22 cellular contexts compared by ENCODE assay signal in the genomic region with DNA sequence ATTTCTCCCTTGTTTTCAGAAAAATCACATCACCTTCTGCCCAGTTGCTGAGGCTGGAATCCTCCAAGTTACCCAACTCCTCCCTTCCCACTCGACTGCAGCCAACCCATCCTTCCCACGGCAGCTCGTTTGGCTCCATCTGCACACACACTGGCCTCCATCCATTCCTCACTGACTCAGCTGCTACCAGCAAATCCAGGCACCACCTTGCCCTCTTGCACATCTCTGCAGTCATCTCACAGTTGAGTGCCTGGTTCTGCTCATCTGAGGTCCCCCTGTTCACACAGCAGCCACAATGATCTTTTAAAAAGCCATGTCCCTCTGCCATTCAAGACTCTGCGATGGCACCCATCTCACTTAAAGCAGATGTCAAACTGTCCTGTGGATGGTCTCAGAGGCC. TPM values are rescaled to one million over a fixed set of nuclear protein-coding genes. Genes with fewer than 3 reads are reported as not detected.
A peak's percentile ranks its signal among the peaks of the same experiment; 100 is the strongest.
DNase-seq lines count a peak whose midpoint lies in the region; ATAC-seq, FAIRE-seq and TF ChIP-seq lines count a peak whose summit lies in the region.
"Had no signal": no experiment of that assay in that cellular context is flagged by ENCODE, and none has a peak within 500 bp of the region (broad histone marks: within the 10 kb centered on the region; RNA-seq: fewer than 3 reads in every experiment).

No MANE protein-coding gene starts in this region.

- H3K27me3 ChIP-seq in cardiac muscle cell (no peaks in the 10 kb centered on the region), heart left ventricle (no peaks in the 10 kb centered on the region), astrocyte (ENCODE audit: insufficient read depth, low read length) (no peaks in the 10 kb centered on the region), mesendoderm (ENCODE audit: insufficient read depth, low read length, poor library complexity) (no peaks in the 10 kb centered on the region)

- intact Hi-C loops in heart left ventricle (cut with DNase I), result no loop called here

- H3K9ac ChIP-seq in astrocyte (ENCODE audit: low read length) (no peak overlapping the region), mesendoderm (ENCODE audit: low read length) (no peak overlapping the region)
- H3K9ac ChIP-seq: KMS-11, parathyroid adenoma had no signal

- peaks cover 2% of the 10 kb centered on the region for H3K4me1 Mint-ChIP-seq in astrocyte (ENCODE audit: low read depth, unreplicated experiment)

- H3K4me3 Mint-ChIP-seq in astrocyte (ENCODE audit: unreplicated experiment), result no peak overlapping the region
- H3K4me3 Mint-ChIP-seq: activated CD4-positive, alpha-beta memory T cell treated with anti-CD3 and anti-CD28 coated beads for 36 hours; activated naive CD8-positive, alpha-beta T cell treated with anti-CD3 and anti-CD28 coated beads, Interleukin-2, amount 10 ng/mL, durations not matched to agents 7 days and 5 days; CD8-positive, alpha-beta memory T cell; stimulated activated effector memory CD8-positive, alpha-beta T cell treated with anti-CD3 and anti-CD28 coated beads, Interleukin-12 subunit alpha, Interleukin-12 subunit beta, amount 100 ng/mL, for 72 hours; T-cell; type B pancreatic cell had no signal

- no peak overlapping the region for H2BK15ac ChIP-seq in mesendoderm (replicated peaks; ENCODE audit: low read depth)

- peaks cover 34% of the 10 kb centered on the region for H4K20me1 ChIP-seq in astrocyte (ENCODE audit: insufficient read depth, low read length)

- TF ChIP-seq CTCF in cardiac muscle cell (IDR thresholded peaks at IDR 0.05; ENCODE audit: low read depth, low read length) (no peak), heart left ventricle (IDR thresholded peaks at IDR 0.05) (no peak), astrocyte (IDR thresholded peaks at IDR 0.05; ENCODE audit: insufficient read depth, low read depth, low read length) (no peak)

- H3K4me2 ChIP-seq in astrocyte (ENCODE audit: low read length) (no peak overlapping the region), mesendoderm (ENCODE audit: low read length) (no peak overlapping the region)
- H3K4me2 ChIP-seq: KMS-11 had no signal

- no peaks in the 10 kb centered on the region for H3K27me3 Mint-ChIP-seq in astrocyte (ENCODE audit: low read depth, unreplicated experiment)
- H3K27me3 Mint-ChIP-seq: activated CD4-positive, alpha-beta memory T cell treated with anti-CD3 and anti-CD28 coated beads for 36 hours; activated naive CD8-positive, alpha-beta T cell treated with anti-CD3 and anti-CD28 coated beads, Interleukin-2, amount 10 ng/mL, durations not matched to agents 7 days and 5 days; CD8-positive, alpha-beta memory T cell; T-cell; type B pancreatic cell had no signal

- H3K56ac ChIP-seq in mesendoderm (ENCODE audit: low read length), result no peak overlapping the region

- TF ChIP-seq POLR2A in heart left ventricle (IDR thresholded peaks at IDR 0.05), result no peak

- H2AFZ ChIP-seq in astrocyte (ENCODE audit: low read depth, low read length), result no peak overlapping the region
- H2AFZ ChIP-seq: parathyroid adenoma had no signal

- H3K79me2 ChIP-seq in astrocyte (ENCODE audit: insufficient read depth, low read length), result peaks cover 9% of the 10 kb centered on the region
- no peaks in the 10 kb centered on the region for H3K79me2 ChIP-seq in mesendoderm (ENCODE audit: control insufficient read depth, insufficient read depth, low read length)
- H3K79me2 ChIP-seq: parathyroid adenoma had no signal

- H3K4me3 ChIP-seq in cardiac muscle cell, result no peak overlapping the region
- H3K4me3 ChIP-seq in heart left ventricle, result no peak overlapping the region
- no peak overlapping the region for H3K4me3 ChIP-seq in astrocyte (ENCODE audit: insufficient read depth, low read depth, low read length)
- H3K4me3 ChIP-seq in mesendoderm (ENCODE audit: low read length), result no peak overlapping the region
- H3K4me3 ChIP-seq: HAP-1 had no signal

- WGBS in heart left ventricle, 4 donors, result 64 to 84% (median 73%) methylated on average over 4 of the region's 4 CpGs
- WGBS in mesendoderm (ENCODE audit: extremely low coverage, insufficient coverage, low lambda C conversion rate), result no CpG with 5 or more reads among the region's 4 CpGs

- H3K9me3 ChIP-seq in cardiac muscle cell (ENCODE audit: low read depth) (no peaks in the 10 kb centered on the region), heart left ventricle (no peaks in the 10 kb centered on the region), astrocyte (ENCODE audit: insufficient read depth, low read depth, low read length) (no peaks in the 10 kb centered on the region)
- H3K9me3 ChIP-seq: HAP-1 had no signal

- no peak overlapping the region for H4K8ac ChIP-seq in mesendoderm (ENCODE audit: low read depth, low read length)

- H3K23ac ChIP-seq in mesendoderm (ENCODE audit: low read length), result no peak overlapping the region

- DNase-seq in cardiac muscle cell (ENCODE audit: low read depth in 1 of 2, low spot score in 1 of 2), result peak in 1 of 2 donors; percentile 54
- DNase-seq in heart left ventricle, result no peak
- DNase-seq in astrocyte (ENCODE audit: low read depth), result peak; percentile 38
- DNase-seq in fibroblast of the conjunctiva (ENCODE audit: low read depth), result peak; percentile 39
- DNase-seq in mesendoderm, result no peak
- DNase-seq: activated CD4-positive, alpha-beta memory T cell treated with anti-CD3 and anti-CD28 coated beads for 36 hours; activated T-cell treated with anti-CD3 and anti-CD28 coated beads, Interleukin-2, amount 50 U/mL, for 48 hours; DND-41; NCI-H1105; NCI-H774 had no signal

- H3K36me3 ChIP-seq in cardiac muscle cell (peaks cover 16% of the 10 kb centered on the region), heart left ventricle (peaks cover 2 to 56% (median 38%) of the 10 kb centered on the region in 9 donors), astrocyte (ENCODE audit: insufficient read depth, low read length) (peaks cover 3% of the 10 kb centered on the region), mesendoderm (ENCODE audit: control insufficient read depth, insufficient read depth, low read length) (no peaks in the 10 kb centered on the region)

- no peak overlapping the region for H4K5ac ChIP-seq in mesendoderm (ENCODE audit: low read length)

- no peak overlapping the region for H3K18ac ChIP-seq in mesendoderm (ENCODE audit: low read length)

- no peak overlapping the region for H3K27ac Mint-ChIP-seq in astrocyte (ENCODE audit: unreplicated experiment)
- H3K27ac Mint-ChIP-seq: activated CD4-positive, alpha-beta memory T cell treated with anti-CD3 and anti-CD28 coated beads for 36 hours; activated naive CD8-positive, alpha-beta T cell treated with anti-CD3 and anti-CD28 coated beads, Interleukin-2, amount 10 ng/mL, durations not matched to agents 7 days and 5 days; CD8-positive, alpha-beta memory T cell; stimulated activated effector memory CD8-positive, alpha-beta T cell treated with anti-CD3 and anti-CD28 coated beads, Interleukin-12 subunit alpha, Interleukin-12 subunit beta, amount 100 ng/mL, for 72 hours; T-cell; type B pancreatic cell had no signal

- no peak overlapping the region for H2BK120ac ChIP-seq in mesendoderm (ENCODE audit: low read depth, low read length)

- no peak overlapping the region for H2BK5ac ChIP-seq in mesendoderm (ENCODE audit: low read length)

- no peaks in the 10 kb centered on the region for H3K9me3 Mint-ChIP-seq in astrocyte (ENCODE audit: unreplicated experiment)
- H3K9me3 Mint-ChIP-seq: activated CD4-positive, alpha-beta memory T cell treated with anti-CD3 and anti-CD28 coated beads for 36 hours; activated naive CD8-positive, alpha-beta T cell treated with anti-CD3 and anti-CD28 coated beads, Interleukin-2, amount 10 ng/mL, durations not matched to agents 7 days and 5 days; CD8-positive, alpha-beta memory T cell; stimulated activated effector memory CD8-positive, alpha-beta T cell treated with anti-CD3 and anti-CD28 coated beads, Interleukin-12 subunit alpha, Interleukin-12 subunit beta, amount 100 ng/mL, for 72 hours; T-cell; type B pancreatic cell had no signal

- H3K27ac ChIP-seq in cardiac muscle cell, result peak overlapping the region; percentile 6
- H3K27ac ChIP-seq in heart left ventricle, result no peak overlapping the region
- H3K27ac ChIP-seq in astrocyte (ENCODE audit: low read depth, low read length), result no peak overlapping the region
- peak overlapping the region; percentile 36 for H3K27ac ChIP-seq in temporal lobe (ENCODE audit: low read depth, low read length)
- no peak overlapping the region for H3K27ac ChIP-seq in mesendoderm (ENCODE audit: low read depth, low read length)
- H3K27ac ChIP-seq: KMS-11, parathyroid adenoma had no signal

- H3K4me1 ChIP-seq in cardiac muscle cell (ENCODE audit: low read depth) (peaks cover 6% of the 10 kb centered on the region), heart left ventricle (peaks cover 0 to 28% (median 8%) of the 10 kb centered on the region in 12 donors), astrocyte (ENCODE audit: insufficient read depth, low read length) (peaks cover 10% of the 10 kb centered on the region), mesendoderm (ENCODE audit: control insufficient read depth, low read depth, low read length) (no peaks in the 10 kb centered on the region)

- peaks cover 2% of the 10 kb centered on the region for H3K79me1 ChIP-seq in mesendoderm (ENCODE audit: low read length)

- ATAC-seq in heart left ventricle (no peak), HG02870 (IDR thresholded peaks at IDR 0.05; ENCODE audit: unreplicated experiment) (no peak)
- no peak for ATAC-seq in activated CD4-positive, CD25-positive, alpha-beta regulatory T cell treated with anti-CD3 and anti-CD28 coated beads, Interleukin-2, amount 50 U/mL, for 24 hours

- no peak for FAIRE-seq in astrocyte (lab: Jason Lieb, UNC)
- FAIRE-seq: A204.1 had no signal

- H2AK5ac ChIP-seq in mesendoderm (ENCODE audit: low read length), result no peak overlapping the region

- H3K4ac ChIP-seq in mesendoderm (ENCODE audit: low read depth, low read length), result no peak overlapping the region

- peaks cover 19% of the 10 kb centered on the region for H3K36me3 Mint-ChIP-seq in astrocyte (ENCODE audit: low read depth, unreplicated experiment)

RNA-seq across cellular contexts. Expression of gene ZNF692, which starts 5.9 kb away (rescaled TPM):
- total RNA-seq in cardiac muscle cell, result 101 and 128 TPM in 2 replicates
- 98.9 and 109 TPM in 2 replicates for polyA plus RNA-seq in cardiac muscle cell
- 10 to 100 TPM in 6 of 9 donors, 1 to 10 TPM in 3; 7.4 to 19.7 (median 14.8) TPM for total RNA-seq in heart left ventricle
- polyA plus RNA-seq in heart left ventricle, result 10 to 100 TPM; 14.8 to 32.4 TPM
- 39.0 and 41.4 TPM in 2 replicates for total RNA-seq in astrocyte
- 18.9 TPM for total RNA-seq in temporal lobe
- 15.1 TPM for polyA plus RNA-seq in mesendoderm (2013, experiment 1 of 2)
- 15.0 TPM for polyA plus RNA-seq in mesendoderm (2013, experiment 2 of 2)

RNA-seq across cellular contexts. Expression of gene ZNF672, which starts 15.0 kb away (rescaled TPM):
- total RNA-seq in cardiac muscle cell (66.3 and 72.5 TPM in 2 replicates), heart left ventricle (10 to 100 TPM; 27.9 to 63.8 (median 37.8) TPM), astrocyte (16.2 and 20.6 TPM in 2 replicates), temporal lobe (11.1 TPM)
- polyA plus RNA-seq in cardiac muscle cell (56.1 and 59.2 TPM in 2 replicates), heart left ventricle (10 to 100 TPM; 20.5 to 50.1 TPM)
- polyA plus RNA-seq in mesendoderm (2013, experiment 1 of 2), result 19.2 TPM
- polyA plus RNA-seq in mesendoderm (2013, experiment 2 of 2), result 18.9 TPM

RNA-seq across cellular contexts. Expression of gene SH3BP5L, which starts 27.3 kb away (rescaled TPM):
- 34.8 and 39.7 TPM in 2 replicates for total RNA-seq in cardiac muscle cell
- polyA plus RNA-seq in cardiac muscle cell, result 11.0 and 14.1 TPM in 2 replicates
- total RNA-seq in heart left ventricle, result 10 to 100 TPM; 15.8 to 47.1 (median 19.3) TPM
- 10 to 100 TPM; 17.9 to 51.1 TPM for polyA plus RNA-seq in heart left ventricle
- 34.9 and 37.7 TPM in 2 replicates for total RNA-seq in astrocyte
- total RNA-seq in temporal lobe, result 21.9 TPM
- 14.0 TPM for polyA plus RNA-seq in mesendoderm (2013, experiment 1 of 2)
- polyA plus RNA-seq in mesendoderm (2013, experiment 2 of 2), result 13.8 TPM

RNA-seq across cellular contexts. Expression of gene PGBD2, which starts 53.0 kb away (rescaled TPM):
- 4.0 and 8.0 TPM in 2 replicates for total RNA-seq in cardiac muscle cell
- polyA plus RNA-seq in cardiac muscle cell, result 4.8 and 5.8 TPM in 2 replicates
- total RNA-seq in heart left ventricle, result 1 to 10 TPM; 1.5 to 3.9 (median 2.6) TPM
- polyA plus RNA-seq in heart left ventricle, result 1 to 10 TPM; 2.1 TPM
- 6.2 and 7.6 TPM in 2 replicates for total RNA-seq in astrocyte
- total RNA-seq in temporal lobe, result 10.1 TPM
- polyA plus RNA-seq in mesendoderm (2013, experiment 1 of 2), result 3.3 TPM
- polyA plus RNA-seq in mesendoderm (2013, experiment 2 of 2), result 3.5 TPM

Comparison
In these comparisons a context has a peak if more than half of its experiments do, and no peak if none do; other contexts are left out.
1. H3K27ac ChIP-seq: peak in cardiac muscle cell (single experiment) and temporal lobe (single experiment); none in heart left ventricle (0 of 12), astrocyte (single experiment) and mesendoderm (single experiment).
2. DNase-seq: peak in astrocyte (single experiment) and fibroblast of the conjunctiva (single experiment); none in heart left ventricle (0 of 5) and mesendoderm (single experiment).